Comparison of ENCODE assay signal across 33 cellular contexts in genomic region chr11:132878111-132878510, GRCh38.
"Had no signal": no experiment of that assay in that cellular context is flagged by ENCODE, and none has a peak within 500 bp of the region (broad histone marks: within the 10 kb centered on the region; RNA-seq: fewer than 3 reads in every experiment).

No MANE protein-coding gene starts in this region.

- DNase-seq: Karpas-422, Kasumi-1, KG1, MG63, MM.1S, MV-4-11, NCI-H1048, NCI-H1092, NCI-H1092 treated with DMSO at 0.1 percent for 48 hours, NCI-H1105, NCI-H1105 treated with DMSO at 0.1 percent for 48 hours, NCI-H1417 treated with DMSO at 0.1 percent for 48 hours, NCI-H1436, NCI-H1436 treated with DMSO at 0.1 percent for 48 hours, NCI-H146, NCI-H1694, NCI-H1694 treated with DMSO at 0.1 percent for 48 hours, NCI-H187, NCI-H187 treated with DMSO at 0.1 percent for 48 hours, NCI-H1930, NCI-H2029, NCI-H2029 treated with DMSO at 0.1 percent for 48 hours, NCI-H2081, NCI-H2081 treated with DMSO at 0.1 percent for 48 hours, NCI-H2107, NCI-H2171, NCI-H2171 treated with DMSO at 0.1 percent for 48 hours, NCI-H2227 treated with DMSO at 0.1 percent for 48 hours, NCI-H226, NCI-H345, NCI-H446, NCI-H446 treated with DMSO at 0.1 percent for 48 hours had no signal

- H3K27me3 ChIP-seq: MG63 had no signal

- H3K27ac ChIP-seq: KMS-11 had no signal

- H3K9ac ChIP-seq: KMS-11 had no signal

- H3K4me2 ChIP-seq: KMS-11 had no signal

- H3K4me3 ChIP-seq: MG63 had no signal

- H3K36me3 ChIP-seq: MG63 had no signal

- H3K9me3 ChIP-seq: MG63 had no signal
